8 cellular contexts compared by ENCODE assay signal in the genomic region with DNA sequence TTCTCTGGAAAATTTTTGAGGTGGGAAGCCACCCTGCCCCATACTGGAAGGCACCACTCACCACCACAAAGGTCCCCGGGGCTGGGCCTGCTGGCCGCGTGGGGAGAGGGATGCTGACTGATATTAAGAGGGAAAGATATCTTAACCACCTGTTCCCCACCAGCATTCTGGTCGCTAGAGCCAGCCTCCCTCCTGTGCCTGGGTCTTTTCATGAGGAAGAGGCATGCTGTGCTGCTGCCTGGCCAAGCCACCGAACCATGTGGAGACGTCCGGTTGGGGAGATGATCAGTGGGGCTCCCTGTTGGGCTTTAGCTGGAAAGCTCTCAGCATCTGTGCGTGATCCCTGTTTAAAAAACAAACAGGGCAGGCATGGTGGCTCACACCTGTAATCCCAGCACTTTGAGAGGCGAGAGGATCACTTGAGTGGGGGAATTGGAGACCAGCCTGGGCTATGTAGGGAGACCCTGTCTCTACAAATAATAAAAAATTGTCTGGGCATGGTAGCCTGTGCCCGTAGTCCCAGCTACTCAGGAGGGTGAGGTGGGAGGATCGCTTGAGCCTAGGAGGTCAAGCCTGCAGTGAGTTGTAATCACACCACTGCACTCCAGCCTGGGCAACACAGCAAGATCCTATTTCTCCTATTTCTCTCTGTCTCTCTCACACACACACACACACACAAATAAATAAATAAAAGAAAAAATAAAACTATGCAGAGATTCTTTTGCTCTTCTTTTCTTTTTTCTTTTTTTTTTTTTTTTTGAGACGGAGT. TPM values are rescaled to one million over a fixed set of nuclear protein-coding genes. Genes with fewer than 3 reads are reported as not detected.
DNase-seq lines count a peak whose midpoint lies in the region; ATAC-seq and TF ChIP-seq lines count a peak whose summit lies in the region.

No MANE protein-coding gene starts in this region.

- no peaks in the 10 kb centered on the region for H3K27me3 Mint-ChIP-seq in T-helper 1 cell treated with Interleukin-12 subunit alpha and Interleukin-12 subunit beta and Interleukin-4 antibody, amounts not matched to agents 30 μg/mL and 1 μg/mL, for 36 hours (ENCODE audit: low read depth)

- no peak overlapping the region for H4K5ac ChIP-seq in mesendoderm (ENCODE audit: low read length)

- intact Hi-C loops in stomach (cut with DNase I; ENCODE audit: low total_unique reads) = no loop called here

- no peaks in the 10 kb centered on the region for H3K9me3 Mint-ChIP-seq in T-helper 1 cell treated with Interleukin-12 subunit alpha and Interleukin-12 subunit beta and Interleukin-4 antibody, amounts not matched to agents 30 μg/mL and 1 μg/mL, for 36 hours

- H3K36me3 ChIP-seq in mesendoderm (ENCODE audit: control insufficient read depth, insufficient read depth, low read length) (peaks cover 2% of the 10 kb centered on the region), stomach (peaks cover 0 to 21% (median 17%) of the 10 kb centered on the region in 4 donors)

- peak overlapping the region; percentile 89 for H3K27ac ChIP-seq in cingulate gyrus (ENCODE audit: low read depth, low read length)
- H3K27ac ChIP-seq in mesendoderm (ENCODE audit: low read depth, low read length) = no peak overlapping the region
- peak overlapping the region in 4 of 5 donors; percentile 91 to 96 (median 94) for H3K27ac ChIP-seq in stomach

- peaks cover 19% of the 10 kb centered on the region for H3K79me1 ChIP-seq in mesendoderm (ENCODE audit: low read length)

- H3K4ac ChIP-seq in mesendoderm (ENCODE audit: low read depth, low read length) = no peak overlapping the region

- no peak overlapping the region for H2BK5ac ChIP-seq in mesendoderm (ENCODE audit: low read length)

- no peak for TF ChIP-seq CTCF in stomach (IDR thresholded peaks at IDR 0.05)
- TF ChIP-seq CTCF in omental fat pad (IDR thresholded peaks at IDR 0.05) = no peak

- no peak overlapping the region for H2BK120ac ChIP-seq in mesendoderm (ENCODE audit: low read depth, low read length)

- TF ChIP-seq POLR2A in stomach (IDR thresholded peaks at IDR 0.05) = no peak

- no CpG with 5 or more reads among the region's 12 CpGs for WGBS in mesendoderm (ENCODE audit: extremely low coverage, insufficient coverage, low lambda C conversion rate)
- 31 to 42% (median 33%) methylated on average over 8 to 12 of the region's 12 CpGs for WGBS in stomach, 5 donors

- H3K23ac ChIP-seq in mesendoderm (ENCODE audit: low read length) = no peak overlapping the region

- H3K27ac Mint-ChIP-seq in T-helper 1 cell treated with Interleukin-12 subunit alpha and Interleukin-12 subunit beta and Interleukin-4 antibody, amounts not matched to agents 30 μg/mL and 1 μg/mL, for 36 hours = peak overlapping the region; percentile 99

- peak overlapping the region; percentile 68 for H3K4me2 ChIP-seq in mesendoderm (ENCODE audit: low read length)

- H3K79me2 ChIP-seq in mesendoderm (ENCODE audit: control insufficient read depth, insufficient read depth, low read length) = peaks cover 33% of the 10 kb centered on the region

- peaks cover 20% of the 10 kb centered on the region for H3K4me1 Mint-ChIP-seq in T-helper 1 cell treated with Interleukin-12 subunit alpha and Interleukin-12 subunit beta and Interleukin-4 antibody, amounts not matched to agents 30 μg/mL and 1 μg/mL, for 36 hours (ENCODE audit: low read depth)

- H3K4me3 ChIP-seq in mesendoderm (ENCODE audit: low read length) = peak overlapping the region; percentile 94
- peak overlapping the region; percentile 80 to 90 (median 84) for H3K4me3 ChIP-seq in stomach

- peaks cover 11% of the 10 kb centered on the region for H3K36me3 Mint-ChIP-seq in T-helper 1 cell treated with Interleukin-12 subunit alpha and Interleukin-12 subunit beta and Interleukin-4 antibody, amounts not matched to agents 30 μg/mL and 1 μg/mL, for 36 hours (ENCODE audit: low read depth)

- H3K27me3 ChIP-seq in mesendoderm (ENCODE audit: insufficient read depth, low read length, poor library complexity) = no peaks in the 10 kb centered on the region
- no peaks in the 10 kb centered on the region for H3K27me3 ChIP-seq in stomach

- no peak overlapping the region for H2AK5ac ChIP-seq in mesendoderm (ENCODE audit: low read length)

- H3K18ac ChIP-seq in mesendoderm (ENCODE audit: low read length) = no peak overlapping the region

- DNase-seq in NCI-H524 (lab: John Stamatoyannopoulos, UW) (peak; percentile 5 to 26), NCI-H524 treated with DMSO at 0.1 percent for 48 hours (lab: John Stamatoyannopoulos, UW) (no peak), mesendoderm (peak; percentile 57), stomach (no peak), omental fat pad (ENCODE audit: low spot score) (no peak)

- no peak overlapping the region for H2BK15ac ChIP-seq in mesendoderm (replicated peaks; ENCODE audit: low read depth)

- H3K56ac ChIP-seq in mesendoderm (ENCODE audit: low read length) = peak overlapping the region; percentile 63

- H3K4me1 ChIP-seq in mesendoderm (ENCODE audit: control insufficient read depth, low read depth, low read length) (no peaks in the 10 kb centered on the region), stomach (peaks cover 26 to 58% (median 39%) of the 10 kb centered on the region in 4 donors)

- peak overlapping the region; percentile 94 for H3K4me3 Mint-ChIP-seq in T-helper 1 cell treated with Interleukin-12 subunit alpha and Interleukin-12 subunit beta and Interleukin-4 antibody, amounts not matched to agents 30 μg/mL and 1 μg/mL, for 36 hours

- H4K8ac ChIP-seq in mesendoderm (ENCODE audit: low read depth, low read length) = no peak overlapping the region

- no peak for TF ChIP-seq EP300 in stomach (IDR thresholded peaks at IDR 0.05)

- no peaks in the 10 kb centered on the region for H3K9me3 ChIP-seq in stomach

- ATAC-seq in omental fat pad (ENCODE audit: low FRiP score) (no peak), GM19035 (IDR thresholded peaks at IDR 0.05; ENCODE audit: unreplicated experiment) (no peak)

- peak overlapping the region; percentile 93 for H3K9ac ChIP-seq in mesendoderm (ENCODE audit: low read length)

RNA-seq across cellular contexts. Expression of a gene that starts 1.0 kb away (rescaled TPM):
- 13.6 TPM for polyA plus RNA-seq in mesendoderm (2013, experiment 1 of 2)
- 13.6 TPM for polyA plus RNA-seq in mesendoderm (2013, experiment 2 of 2)
- total RNA-seq in stomach (10 to 100 TPM; 10.6 to 29.8 (median 25.8) TPM), omental fat pad (10 to 100 TPM; 13.7 to 30.3 (median 15.4) TPM)
- polyA plus RNA-seq in stomach = 10 to 100 TPM in 2 of 3 donors, 1 to 10 TPM in 1; 7.6 to 21.0 (median 14.2) TPM

RNA-seq across cellular contexts. Expression of a gene that starts 1.2 kb away (rescaled TPM):
- 8.0 TPM for polyA plus RNA-seq in mesendoderm (2013, experiment 1 of 2)
- polyA plus RNA-seq in mesendoderm (2013, experiment 2 of 2) = 7.6 TPM
- total RNA-seq in stomach = 10 to 100 TPM in 1 of 5 donors, 1 to 10 TPM in 2, under 1 TPM in 1, not detected in 1; under 0.01 to 46.3 (median 7.3) TPM
- polyA plus RNA-seq in stomach = 10 to 100 TPM; 12.8 to 15.1 (median 13.0) TPM
- 10 to 100 TPM in 2 of 4 donors, 1 to 10 TPM in 2; 2.8 to 16.1 (median 9.4) TPM for total RNA-seq in omental fat pad

Comparison
In these comparisons a context has a peak if more than half of its experiments do, and no peak if none do; other contexts are left out.
1. DNase-seq: peak in NCI-H524 (2 of 2) and mesendoderm (single experiment); none in NCI-H524 treated with DMSO at 0.1 percent for 48 hours (single experiment), stomach (single experiment) and omental fat pad (single experiment).